23 cellular contexts compared by ENCODE assay signal in the genomic region with DNA sequence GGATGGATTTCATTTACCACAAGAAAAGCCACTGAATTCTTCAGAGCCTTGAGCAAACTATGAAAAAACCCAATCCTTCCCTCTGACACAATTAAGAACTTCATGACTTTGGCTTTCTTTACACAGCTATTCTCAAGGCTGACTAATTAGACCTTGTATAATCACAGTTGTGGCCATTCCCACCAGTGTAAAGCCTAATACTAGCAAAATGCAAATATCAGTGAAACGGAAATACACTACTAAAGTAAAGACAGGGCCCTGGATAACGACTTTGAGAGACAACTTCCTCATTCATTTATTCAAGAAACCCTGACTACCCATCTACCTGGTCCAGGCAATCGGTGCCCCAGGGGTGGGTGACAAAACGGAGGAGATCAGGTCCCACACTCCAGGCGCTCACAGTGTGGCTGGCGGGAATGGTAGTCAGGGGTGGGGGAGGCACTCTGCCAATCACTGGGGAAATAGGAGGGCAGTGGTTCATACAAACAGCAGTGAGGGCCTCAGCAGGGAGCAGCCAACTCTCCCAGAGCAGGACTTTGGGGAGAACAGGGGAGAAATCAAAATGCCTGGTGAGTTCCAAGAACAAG. TPM values are rescaled to one million over a fixed set of nuclear protein-coding genes. Genes with fewer than 3 reads are reported as not detected.
DNase-seq lines count a peak whose midpoint lies in the region; ATAC-seq and TF ChIP-seq lines count a peak whose summit lies in the region.
"Had no signal": no experiment of that assay in that cellular context is flagged by ENCODE, and none has a peak within 500 bp of the region (broad histone marks: within the 10 kb centered on the region; RNA-seq: fewer than 3 reads in every experiment).

No MANE protein-coding gene starts in this region.

- H3K27ac Mint-ChIP-seq in endodermal cell = no peak overlapping the region
- H3K27ac Mint-ChIP-seq: CD8-positive, alpha-beta memory T cell had no signal

- no peaks in the 10 kb centered on the region for H3K4me1 Mint-ChIP-seq in endodermal cell
- H3K4me1 Mint-ChIP-seq: CD8-positive, alpha-beta memory T cell had no signal

- H3K9me3 ChIP-seq in OCI-LY1 (ENCODE audit: low read length) (no peaks in the 10 kb centered on the region), left lung (no peaks in the 10 kb centered on the region), stomach (no peaks in the 10 kb centered on the region), endodermal cell (ENCODE audit: control insufficient read depth, low read length) (no peaks in the 10 kb centered on the region)
- H3K9me3 ChIP-seq: BLaER1 treated with 17β-estradiol and CSF1 and Interleukin-3, amounts not matched to agents 10 nM and 100 nM had no signal

- H3K9ac ChIP-seq in OCI-LY1 (ENCODE audit: low read length) (no peak overlapping the region), endodermal cell (ENCODE audit: extremely low read depth, low read length, poor library complexity, severe bottlenecking) (no peak overlapping the region)
- H3K9ac ChIP-seq: BLaER1 treated with 17β-estradiol and CSF1 and Interleukin-3, amounts not matched to agents 10 nM and 100 nM; KMS-11 had no signal

- H3K9me3 Mint-ChIP-seq in endodermal cell = no peaks in the 10 kb centered on the region
- H3K9me3 Mint-ChIP-seq: CD8-positive, alpha-beta memory T cell had no signal

- H3K4me1 ChIP-seq in OCI-LY1 (ENCODE audit: insufficient read depth, low read length, severe bottlenecking) (peaks cover 9% of the 10 kb centered on the region), left lung (no peaks in the 10 kb centered on the region), stomach (peaks cover 0 to 20% (median 0%) of the 10 kb centered on the region in 4 donors), endodermal cell (ENCODE audit: control insufficient read depth, insufficient read depth, low read length) (no peaks in the 10 kb centered on the region)

- H3K4me3 ChIP-seq in OCI-LY1 (ENCODE audit: low read depth, low read length, poor library complexity, severe bottlenecking) (no peak overlapping the region), left lung (no peak overlapping the region), stomach (no peak overlapping the region), endodermal cell (ENCODE audit: low read length) (no peak overlapping the region)
- H3K4me3 ChIP-seq: BLaER1 treated with 17β-estradiol and CSF1 and Interleukin-3, amounts not matched to agents 10 nM and 100 nM had no signal

- no peaks in the 10 kb centered on the region for H3K36me3 Mint-ChIP-seq in endodermal cell (ENCODE audit: low read depth)
- H3K36me3 Mint-ChIP-seq: CD8-positive, alpha-beta memory T cell had no signal

- TF ChIP-seq CTCF in OCI-LY1 (IDR thresholded peaks at IDR 0.05; ENCODE audit: low read length) = no peak
- no peak for TF ChIP-seq CTCF in left lung (IDR thresholded peaks at IDR 0.05)
- TF ChIP-seq CTCF in stomach (IDR thresholded peaks at IDR 0.05) = no peak
- no peak for TF ChIP-seq CTCF in endodermal cell (conservative IDR thresholded peaks at IDR 0.05)

- H3K27me3 ChIP-seq in OCI-LY1 (ENCODE audit: insufficient read depth, low read length) (no peaks in the 10 kb centered on the region), left lung (no peaks in the 10 kb centered on the region), stomach (no peaks in the 10 kb centered on the region), endodermal cell (ENCODE audit: control insufficient read depth, insufficient read depth, low read length, poor library complexity, severe bottlenecking) (no peaks in the 10 kb centered on the region)
- H3K27me3 ChIP-seq: BLaER1 treated with 17β-estradiol and CSF1 and Interleukin-3, amounts not matched to agents 10 nM and 100 nM had no signal

- H3K27ac ChIP-seq in OCI-LY1 (ENCODE audit: low read depth, low read length, poor library complexity, severe bottlenecking) = no peak overlapping the region
- no peak overlapping the region for H3K27ac ChIP-seq in left lung
- H3K27ac ChIP-seq in stomach = peak overlapping the region in 4 of 5 donors; percentile 54 to 77 (median 73)
- H3K27ac ChIP-seq in endodermal cell (ENCODE audit: low read depth, low read length) = no peak overlapping the region
- H3K27ac ChIP-seq: BLaER1 treated with 17β-estradiol and CSF1 and Interleukin-3, amounts not matched to agents 10 nM and 100 nM; KMS-11 had no signal

- DNase-seq in left lung (no peak), stomach (no peak), endodermal cell (no peak), CD1c-positive myeloid dendritic cell (ENCODE audit: extremely low spot score) (no peak)
- DNase-seq: CD8-positive, alpha-beta memory T cell; DMS79; GOT3; NCI-H146; NCI-H2029 treated with DMSO at 0.1 percent for 48 hours; NCI-H2171; NCI-H69; RPMI8226; SIG-M5 had no signal

- peaks cover 9% of the 10 kb centered on the region for H3K27me3 Mint-ChIP-seq in endodermal cell (ENCODE audit: insufficient read depth)

- no peak for TF ChIP-seq EP300 in stomach (IDR thresholded peaks at IDR 0.05)

- no peaks in the 10 kb centered on the region for H4K20me1 ChIP-seq in OCI-LY1 (ENCODE audit: insufficient read depth, low read length)
- H4K20me1 ChIP-seq: BLaER1 treated with 17β-estradiol and CSF1 and Interleukin-3, amounts not matched to agents 10 nM and 100 nM had no signal

- H3K36me3 ChIP-seq in OCI-LY1 (ENCODE audit: insufficient read depth, low read length) (no peaks in the 10 kb centered on the region), left lung (no peaks in the 10 kb centered on the region), stomach (no peaks in the 10 kb centered on the region), endodermal cell (ENCODE audit: control insufficient read depth, insufficient read depth, low read length) (no peaks in the 10 kb centered on the region)
- H3K36me3 ChIP-seq: BLaER1 treated with 17β-estradiol and CSF1 and Interleukin-3, amounts not matched to agents 10 nM and 100 nM had no signal

- ATAC-seq in GM18868 (IDR thresholded peaks at IDR 0.05; ENCODE audit: unreplicated experiment) = peak; percentile 54
- peak; percentile 11 for ATAC-seq in left lung
- ATAC-seq in HG03469 (IDR thresholded peaks at IDR 0.05; ENCODE audit: unreplicated experiment) = no peak
- ATAC-seq: HCT116, SK-N-SH treated with all-trans-retinoic acid at 6 μM for 48 hours had no signal

- H3F3A ChIP-seq in OCI-LY1 (ENCODE audit: insufficient read depth, low read length) = no peaks in the 10 kb centered on the region

- no peak overlapping the region for H3K4me3 Mint-ChIP-seq in endodermal cell
- H3K4me3 Mint-ChIP-seq: CD8-positive, alpha-beta memory T cell had no signal

- peak overlapping the region; percentile 27; the same call in 1 of the 2 replicates for H3K4me2 ChIP-seq in OCI-LY1 (ENCODE audit: low read length)
- H3K4me2 ChIP-seq: BLaER1 treated with 17β-estradiol and CSF1 and Interleukin-3, amounts not matched to agents 10 nM and 100 nM; KMS-11 had no signal

- H2AFZ ChIP-seq in OCI-LY1 (ENCODE audit: low read length) = no peak overlapping the region

- intact Hi-C loops in left lung (cut with DNase I) (no loop called here), stomach (cut with DNase I; ENCODE audit: low total_unique reads) (no loop called here)

- H3K79me2 ChIP-seq in OCI-LY1 (ENCODE audit: insufficient read depth, low read length) = no peaks in the 10 kb centered on the region

- no peaks in the 10 kb centered on the region for H3K9me2 ChIP-seq in OCI-LY1 (ENCODE audit: low read depth, low read length)

- no peak for TF ChIP-seq POLR2A in stomach (IDR thresholded peaks at IDR 0.05)

- 42 to 65% (median 54%) methylated on average over 6 of the region's 6 CpGs for WGBS in stomach, 5 donors
- WGBS in endodermal cell (ENCODE audit: insufficient coverage in 1 of 2, insufficient read length in 1 of 2), 2 experiments = 92 to 100% methylated on average over 4 to 6 of the region's 6 CpGs

RNA-seq across cellular contexts. Expression of a gene that starts 28.1 kb away (rescaled TPM):
- total RNA-seq in left lung (10 to 100 TPM; 23.2 to 48.4 TPM), stomach (10 to 100 TPM in 3 of 5 donors, under 1 TPM in 1, not detected in 1; 0.58 to 16.7 (median 13.6) TPM), endodermal cell (under 1 TPM in 1 of 2 donors, not detected in 1; 0.24 TPM)
- polyA plus RNA-seq in stomach = 1 to 10 TPM; 2.0 to 3.2 (median 2.6) TPM
- polyA plus RNA-seq in endodermal cell (2013, experiment 1 of 2) = 9.9 TPM
- 7.0 TPM for polyA plus RNA-seq in endodermal cell (2013, experiment 2 of 2)
- total RNA-seq: A673; CD8-positive, alpha-beta memory T cell; G401; M059J had no signal

Comparison
In these comparisons a context has a peak if more than half of its experiments do, and no peak if none do; other contexts are left out.
1. H3K27ac ChIP-seq: peak in stomach (4 of 5); none in OCI-LY1 (single experiment), left lung (0 of 2) and endodermal cell (single experiment).